28 cellular contexts compared by ENCODE assay signal in the genomic region with DNA sequence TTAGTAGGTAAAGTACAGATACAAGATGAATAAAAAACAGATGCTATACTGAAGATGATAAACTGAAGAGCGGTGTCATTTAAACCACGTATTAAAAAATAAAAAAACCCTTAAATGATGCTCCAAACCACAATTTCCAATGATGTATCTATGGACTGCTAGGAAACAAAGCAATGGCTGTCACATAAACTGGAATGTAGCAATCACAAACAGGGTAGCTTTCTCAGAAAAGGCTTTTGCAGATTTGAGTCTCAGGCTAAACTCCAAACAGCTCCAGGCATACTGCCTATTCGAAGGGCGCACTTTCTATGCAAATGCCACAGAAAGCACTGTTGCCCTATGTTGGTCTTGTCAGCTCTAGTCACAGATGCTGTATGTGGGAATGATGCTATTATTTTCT.
"Had no signal": no experiment of that assay in that cellular context is flagged by ENCODE, and none has a peak within 500 bp of the region (broad histone marks: within the 10 kb centered on the region; RNA-seq: fewer than 3 reads in every experiment).

No MANE protein-coding gene starts in this region.

- H3K27ac ChIP-seq: colonic mucosa, coronary artery, dorsolateral prefrontal cortex, epithelial cell of prostate, esophagus muscularis mucosa, esophagus squamous epithelium, foreskin keratinocyte, gastrocnemius medialis, gastroesophageal sphincter, heart left ventricle, heart right ventricle had no signal

- H3K4me1 ChIP-seq: colonic mucosa, gastrocnemius medialis, gastroesophageal sphincter had no signal

- H3K27me3 Mint-ChIP-seq: dendritic cell treated with granulocyte-macrophage colony-stimulating factor and Interleukin-4, amounts not matched to agents 40 ng/mL and 50 ng/mL, for 4 days had no signal

- DNase-seq: colonic mucosa; cortex of kidney; dermis blood vessel endothelial cell; dorsolateral prefrontal cortex; effector CD8-positive, alpha-beta T cell; effector memory CD4-positive, alpha-beta T cell; effector memory CD8-positive, alpha-beta T cell; endodermal cell; erythroblast; esophagus squamous epithelium; foreskin fibroblast; foreskin keratinocyte; foreskin melanocyte; gastrocnemius medialis; glutamatergic neuron; head of caudate nucleus; heart left ventricle; heart right ventricle had no signal

- H3K4me3 Mint-ChIP-seq: dendritic cell treated with granulocyte-macrophage colony-stimulating factor and Interleukin-4, amounts not matched to agents 40 ng/mL and 50 ng/mL, for 4 days; effector memory CD8-positive, alpha-beta T cell; endodermal cell had no signal

- H3K27me3 ChIP-seq: colonic mucosa, dorsolateral prefrontal cortex, esophagus muscularis mucosa, esophagus squamous epithelium, foreskin keratinocyte, gastrocnemius medialis, gastroesophageal sphincter, heart left ventricle, heart right ventricle had no signal

- H3K4me3 ChIP-seq: colonic mucosa, coronary artery, dorsolateral prefrontal cortex, esophagus muscularis mucosa, esophagus squamous epithelium, gastrocnemius medialis, gastroesophageal sphincter, heart left ventricle, heart right ventricle had no signal

- ATAC-seq: effector memory CD8-positive, alpha-beta T cell; esophagus mucosa; foreskin keratinocyte; gastrocnemius medialis; gastroesophageal sphincter; heart left ventricle; heart right ventricle had no signal

- H3K9me3 ChIP-seq: colonic mucosa, esophagus muscularis mucosa, esophagus squamous epithelium, gastrocnemius medialis, gastroesophageal sphincter, heart left ventricle, heart right ventricle had no signal

- FAIRE-seq: colon, endometrium, endothelial cell of umbilical vein, frontal cortex had no signal

- H3K27ac Mint-ChIP-seq: dendritic cell treated with granulocyte-macrophage colony-stimulating factor and Interleukin-4, amounts not matched to agents 40 ng/mL and 50 ng/mL, for 4 days; effector memory CD8-positive, alpha-beta T cell; endodermal cell had no signal

- H3K36me3 ChIP-seq: colonic mucosa, gastrocnemius medialis had no signal

- H3K9me3 Mint-ChIP-seq: dendritic cell treated with granulocyte-macrophage colony-stimulating factor and Interleukin-4, amounts not matched to agents 40 ng/mL and 50 ng/mL, for 4 days; effector memory CD8-positive, alpha-beta T cell; endodermal cell had no signal
